ENCODE assay signal across 1 cellular context in genomic region chr1:235647537-235647936, GRCh38.
TF ChIP-seq lines count a peak whose summit lies in the region.
"Not testable (repeated sequence)": the region's sequence is repeated elsewhere in the genome, so short reads cannot be mapped to it uniquely, and the experiment has no call there.

No MANE protein-coding gene starts in this region.

TF ChIP-seq in HepG2, 621 proteins besides CTCF, POLR2A, EP300 and RAD21 (continued from another document and continues in another):
- 0 out of 2 replicates have a peak, but pooled peaks have one; percentile 32 for TF ChIP-seq ZNF639 (CRISPR knock-in tag; conservative IDR thresholded peaks at IDR 0.05)
- peak; percentile 55; the same call in 1 of the 2 replicates for TF ChIP-seq KLF12 (CRISPR knock-in tag; IDR thresholded peaks at IDR 0.05; ENCODE audit: borderline replicate concordance)
- peak; percentile 100 for TF ChIP-seq ZNF460 (CRISPR knock-in tag; IDR thresholded peaks at IDR 0.05; ENCODE audit: borderline replicate concordance)
- peak; percentile 97 for TF ChIP-seq RCOR2 (CRISPR knock-in tag; IDR thresholded peaks at IDR 0.05)
- TF ChIP-seq ZNF557 (CRISPR knock-in tag; IDR thresholded peaks at IDR 0.05): 0 out of 2 replicates have a peak, but pooled peaks have one; percentile 51
- TF ChIP-seq TFE3 (CRISPR knock-in tag; IDR thresholded peaks at IDR 0.05): peak; percentile 66; the same call in 1 of the 2 replicates
- TF ChIP-seq RFXAP (CRISPR knock-in tag; IDR thresholded peaks at IDR 0.05; ENCODE audit: borderline replicate concordance): peak; percentile 65; the same call in 1 of the 2 replicates
- TF ChIP-seq IRF2 (CRISPR knock-in tag; IDR thresholded peaks at IDR 0.05): peak; percentile 87
- TF ChIP-seq GABPB1 (CRISPR knock-in tag; IDR thresholded peaks at IDR 0.05): peak; percentile 53; the same call in 1 of the 2 replicates
- TF ChIP-seq RNF219 (CRISPR knock-in tag; IDR thresholded peaks at IDR 0.05): 0 out of 2 replicates have a peak, but pooled peaks have one; percentile 45
- peak; percentile 59; the same call in 1 of the 2 replicates for TF ChIP-seq HNF1B (CRISPR knock-in tag; IDR thresholded peaks at IDR 0.05)
- peak; percentile 85; the same call in 1 of the 2 replicates for TF ChIP-seq ZNF614 (CRISPR knock-in tag; IDR thresholded peaks at IDR 0.05; ENCODE audit: borderline replicate concordance)
- TF ChIP-seq ZNF350 (CRISPR knock-in tag; IDR thresholded peaks at IDR 0.05; ENCODE audit: borderline replicate concordance, low read depth): peak; percentile 83
- not testable (repeated sequence) for TF ChIP-seq SOX6, TCF12 (IDR thresholded peaks at IDR 0.05)
- peak; percentile 79 for TF ChIP-seq SOX6 (CRISPR knock-in tag; IDR thresholded peaks at IDR 0.05)
- peak; percentile 80; the same call in 1 of the 2 replicates for TF ChIP-seq TBX2 (CRISPR knock-in tag; IDR thresholded peaks at IDR 0.05; ENCODE audit: borderline replicate concordance)
- TF ChIP-seq ZNF609 (CRISPR knock-in tag; IDR thresholded peaks at IDR 0.05; ENCODE audit: borderline replicate concordance): peak; percentile 87
- 0 out of 2 replicates have a peak, but pooled peaks have one; percentile 38 for TF ChIP-seq ZNF333 (CRISPR knock-in tag; IDR thresholded peaks at IDR 0.05; ENCODE audit: borderline replicate concordance)
- TF ChIP-seq KDM5B (CRISPR knock-in tag; IDR thresholded peaks at IDR 0.05; ENCODE audit: borderline replicate concordance): peak; percentile 62; the same call in 1 of the 2 replicates
- peak; percentile 79; the same call in 1 of the 2 replicates for TF ChIP-seq ZKSCAN8 (CRISPR knock-in tag; IDR thresholded peaks at IDR 0.05; ENCODE audit: borderline replicate concordance)
- TF ChIP-seq ZNF644 (CRISPR knock-in tag; IDR thresholded peaks at IDR 0.05; ENCODE audit: low read depth): peak; percentile 75
- TF ChIP-seq MLX (CRISPR knock-in tag; IDR thresholded peaks at IDR 0.05): peak; percentile 85
- peak; percentile 34; the same call in 1 of the 2 replicates for TF ChIP-seq ETV5 (CRISPR knock-in tag; IDR thresholded peaks at IDR 0.05; ENCODE audit: borderline replicate concordance)
- TF ChIP-seq BORCS8-MEF2B (CRISPR knock-in tag; IDR thresholded peaks at IDR 0.05): peak; percentile 55; the same call in 1 of the 2 replicates
- 0 out of 2 replicates have a peak, but pooled peaks have one; percentile 38 for TF ChIP-seq SNAPC2 (CRISPR knock-in tag; IDR thresholded peaks at IDR 0.05)
- peak; percentile 95 for TF ChIP-seq POGZ (CRISPR knock-in tag; IDR thresholded peaks at IDR 0.05)
- peak; percentile 35; the same call in 1 of the 2 replicates for TF ChIP-seq DRAP1 (CRISPR knock-in tag; IDR thresholded peaks at IDR 0.05)
- TF ChIP-seq MYC (CRISPR knock-in tag; IDR thresholded peaks at IDR 0.05; ENCODE audit: borderline replicate concordance): peak; percentile 61; the same call in 1 of the 2 replicates
- TF ChIP-seq FOXA3 (CRISPR knock-in tag; IDR thresholded peaks at IDR 0.05): peak; percentile 92
- peak; percentile 63; the same call in 1 of the 2 replicates for TF ChIP-seq REPIN1 (CRISPR knock-in tag; IDR thresholded peaks at IDR 0.05; ENCODE audit: borderline replicate concordance, low read depth)
- peak; percentile 79; the same call in 1 of the 2 replicates for TF ChIP-seq FOXJ3 (CRISPR knock-in tag; IDR thresholded peaks at IDR 0.05; ENCODE audit: borderline replicate concordance)
- TF ChIP-seq DPF2 (CRISPR knock-in tag; IDR thresholded peaks at IDR 0.05; ENCODE audit: borderline replicate concordance, low read depth): peak; percentile 70; the same call in 1 of the 2 replicates
- peak; percentile 53; the same call in 1 of the 2 replicates for TF ChIP-seq SP4 (CRISPR knock-in tag; IDR thresholded peaks at IDR 0.05)
- peak; percentile 35; the same call in 1 of the 2 replicates for TF ChIP-seq ZNF362 (CRISPR knock-in tag; IDR thresholded peaks at IDR 0.05; ENCODE audit: borderline replicate concordance)
- TF ChIP-seq TRIM24 (CRISPR knock-in tag; IDR thresholded peaks at IDR 0.05): peak; percentile 71; the same call in 1 of the 2 replicates
- TF ChIP-seq SIX1 (CRISPR knock-in tag; IDR thresholded peaks at IDR 0.05; ENCODE audit: borderline replicate concordance): peak; percentile 69; the same call in 1 of the 2 replicates
- TF ChIP-seq PHF8 (CRISPR knock-in tag; IDR thresholded peaks at IDR 0.05): 0 out of 2 replicates have a peak, but pooled peaks have one; percentile 27
- TF ChIP-seq TCF12 (CRISPR knock-in tag; IDR thresholded peaks at IDR 0.05): 0 out of 2 replicates have a peak, but pooled peaks have one; percentile 81
- TF ChIP-seq HMGXB4 (CRISPR knock-in tag; IDR thresholded peaks at IDR 0.05; ENCODE audit: borderline replicate concordance in 1 of 2, low read depth in 1 of 2): peak; percentile 29 to 40; a peak in 2 of 4 replicates
- peak; percentile 80; the same call in 1 of the 2 replicates for TF ChIP-seq IKZF5 (CRISPR knock-in tag; IDR thresholded peaks at IDR 0.05)
- TF ChIP-seq RARA (CRISPR knock-in tag; IDR thresholded peaks at IDR 0.05): peak; percentile 83
- TF ChIP-seq ZMYM2 (CRISPR knock-in tag; IDR thresholded peaks at IDR 0.05): peak; percentile 99
- 0 out of 2 replicates have a peak, but pooled peaks have one; percentile 59 for TF ChIP-seq ZNF556 (CRISPR knock-in tag; IDR thresholded peaks at IDR 0.05; ENCODE audit: borderline replicate concordance)
- peak; percentile 75; the same call in 1 of the 2 replicates for TF ChIP-seq ZNF430 (CRISPR knock-in tag; IDR thresholded peaks at IDR 0.05)
